12 cellular contexts compared by ENCODE assay signal in genomic region chr2:142872900-142873724, GRCh38. TPM values are rescaled to one million over a fixed set of nuclear protein-coding genes. Genes with fewer than 3 reads are reported as not detected.
DNase-seq lines count a peak whose midpoint lies in the region; ATAC-seq, FAIRE-seq and TF ChIP-seq lines count a peak whose summit lies in the region.
"Had no signal": no experiment of that assay in that cellular context is flagged by ENCODE, and none has a peak within 500 bp of the region (broad histone marks: within the 10 kb centered on the region; RNA-seq: fewer than 3 reads in every experiment).

No MANE protein-coding gene starts in this region.

- POLR2A ChIA-PET in AG04450 (lab: Yijun Ruan, JAX) = interaction anchor here (0.6 kb wide), 1 partner anchor 71 kb away, joined by 3 read pairs; no protein-coding TSS in a partner anchor

- intact Hi-C loops in gastrocnemius medialis (cut with DNase I; ENCODE audit: low total_unique reads) = no loop called here
- intact Hi-C loops in activated T-helper 1 cell treated with anti-CD3 and anti-CD28 coated beads, Interleukin-12 subunit alpha, Interleukin-12 subunit beta, Interleukin-2, Interleukin-4 antibody, amounts not matched to agents 30 ng/mL and 10 ng/mL and 1 ng/mL, durations not matched to agents 14 hours and 24 hours and 36 hours (cut with micrococcal nuclease) = no loop called here

- H3K4me1 Mint-ChIP-seq in activated T-helper 1 cell treated with anti-CD3 and anti-CD28 coated beads, Interleukin-12 subunit alpha, Interleukin-12 subunit beta, Interleukin-2, Interleukin-4 antibody, amounts not matched to agents 30 ng/mL and 10 ng/mL and 1 ng/mL, durations not matched to agents 14 hours and 24 hours and 36 hours (ENCODE audit: low read depth) = no peaks in the 10 kb centered on the region
- H3K4me1 Mint-ChIP-seq: CD4-positive, CD25-positive, alpha-beta regulatory T cell; T-cell had no signal

- dilution Hi-C loops in keratinocyte (cut with MboI; ENCODE audit: extremely low pct_ligation_motif_present, low sequenced_read_pairs) = no loop called here

- no peak overlapping the region for H3K27ac Mint-ChIP-seq in activated T-helper 1 cell treated with anti-CD3 and anti-CD28 coated beads, Interleukin-12 subunit alpha, Interleukin-12 subunit beta, Interleukin-2, Interleukin-4 antibody, amounts not matched to agents 30 ng/mL and 10 ng/mL and 1 ng/mL, durations not matched to agents 14 hours and 24 hours and 36 hours
- H3K27ac Mint-ChIP-seq: CD4-positive, CD25-positive, alpha-beta regulatory T cell; T-cell had no signal

- H3K9me3 Mint-ChIP-seq in activated T-helper 1 cell treated with anti-CD3 and anti-CD28 coated beads, Interleukin-12 subunit alpha, Interleukin-12 subunit beta, Interleukin-2, Interleukin-4 antibody, amounts not matched to agents 30 ng/mL and 10 ng/mL and 1 ng/mL, durations not matched to agents 14 hours and 24 hours and 36 hours = no peaks in the 10 kb centered on the region
- H3K9me3 Mint-ChIP-seq: T-cell had no signal

- no peaks in the 10 kb centered on the region for H3K79me2 ChIP-seq in keratinocyte (ENCODE audit: control insufficient read depth, insufficient read depth, low read length)

- peak overlapping the region; percentile 62 for H3K27ac ChIP-seq in AG04450 (ENCODE audit: low read depth, low read length)
- peak overlapping the region; percentile 99 for H3K27ac ChIP-seq in keratinocyte (ENCODE audit: control insufficient read depth, insufficient read depth, low read length)
- no peak overlapping the region for H3K27ac ChIP-seq in gastrocnemius medialis

- H3K27me3 ChIP-seq in AG04450 (ENCODE audit: control insufficient read depth, insufficient read depth, low read length) (no peaks in the 10 kb centered on the region), keratinocyte (ENCODE audit: control insufficient read depth, extremely low read depth, insufficient read depth, low read length) (no peaks in the 10 kb centered on the region), gastrocnemius medialis (no peaks in the 10 kb centered on the region)

- TF ChIP-seq CTCF in AG04450 (IDR thresholded peaks at IDR 0.05; ENCODE audit: low read depth, low read length) (no peak), astrocyte of the spinal cord (IDR thresholded peaks at IDR 0.05; ENCODE audit: low read depth, low read length) (no peak), keratinocyte (optimal IDR thresholded peaks at IDR 0.05 in 1 of 3, IDR thresholded peaks at IDR 0.05 in 1 of 3, conservative IDR thresholded peaks at IDR 0.05 in 1 of 3; ENCODE audit: extremely low read depth in 1 of 3, insufficient read depth in 2 of 3, low read length in 3 of 3) (no peak), gastrocnemius medialis (IDR thresholded peaks at IDR 0.05 in 4 of 5, conservative IDR thresholded peaks at IDR 0.05 in 1 of 5) (no peak)

- H2AFZ ChIP-seq in keratinocyte (ENCODE audit: control insufficient read depth, low read length) = no peak overlapping the region

- H3K9me3 ChIP-seq in AG04450 (ENCODE audit: control insufficient read depth, insufficient read depth, low read length) (no peaks in the 10 kb centered on the region; the same call in 1 of the 2 replicates), keratinocyte (ENCODE audit: control insufficient read depth, low read depth, low read length) (no peaks in the 10 kb centered on the region), gastrocnemius medialis (no peaks in the 10 kb centered on the region)

- H3K4me3 Mint-ChIP-seq in activated T-helper 1 cell treated with anti-CD3 and anti-CD28 coated beads, Interleukin-12 subunit alpha, Interleukin-12 subunit beta, Interleukin-2, Interleukin-4 antibody, amounts not matched to agents 30 ng/mL and 10 ng/mL and 1 ng/mL, durations not matched to agents 14 hours and 24 hours and 36 hours = no peak overlapping the region
- H3K4me3 Mint-ChIP-seq: CD4-positive, CD25-positive, alpha-beta regulatory T cell; T-cell had no signal

- H3K36me3 Mint-ChIP-seq in activated T-helper 1 cell treated with anti-CD3 and anti-CD28 coated beads, Interleukin-12 subunit alpha, Interleukin-12 subunit beta, Interleukin-2, Interleukin-4 antibody, amounts not matched to agents 30 ng/mL and 10 ng/mL and 1 ng/mL, durations not matched to agents 14 hours and 24 hours and 36 hours (ENCODE audit: low read depth) = no peaks in the 10 kb centered on the region
- H3K36me3 Mint-ChIP-seq: CD4-positive, CD25-positive, alpha-beta regulatory T cell; T-cell had no signal

- H3K9ac ChIP-seq in keratinocyte (ENCODE audit: control insufficient read depth, extremely low read depth, insufficient read depth, low read length) = peak overlapping the region; percentile 79

- peak overlapping the region; percentile 69 for H3K4me2 ChIP-seq in keratinocyte (ENCODE audit: control insufficient read depth, extremely low read depth, insufficient read depth, low read depth, low read length)

- FAIRE-seq in keratinocyte (lab: Jason Lieb, UNC) = peak; percentile 66
- FAIRE-seq: H1 had no signal

- peaks cover 41% of the 10 kb centered on the region for H3K4me1 ChIP-seq in keratinocyte (ENCODE audit: control insufficient read depth, extremely low read depth, insufficient read depth, low read length)
- no peaks in the 10 kb centered on the region for H3K4me1 ChIP-seq in gastrocnemius medialis

- no peak overlapping the region for H3K4me3 ChIP-seq in AG04450 (ENCODE audit: low read depth, low read length)
- H3K4me3 ChIP-seq in astrocyte of the spinal cord (ENCODE audit: low read depth, low read length) = no peak overlapping the region
- H3K4me3 ChIP-seq in keratinocyte (ENCODE audit: control insufficient read depth in 2 of 3, extremely low read depth in 1 of 3, insufficient read depth in 2 of 3, low read depth in 1 of 3, low read length in 3 of 3) = no peak overlapping the region
- H3K4me3 ChIP-seq in gastrocnemius medialis = no peak overlapping the region

- no peaks in the 10 kb centered on the region for H3K27me3 Mint-ChIP-seq in activated T-helper 1 cell treated with anti-CD3 and anti-CD28 coated beads, Interleukin-12 subunit alpha, Interleukin-12 subunit beta, Interleukin-2, Interleukin-4 antibody, amounts not matched to agents 30 ng/mL and 10 ng/mL and 1 ng/mL, durations not matched to agents 14 hours and 24 hours and 36 hours (ENCODE audit: insufficient read depth)
- H3K27me3 Mint-ChIP-seq: CD4-positive, CD25-positive, alpha-beta regulatory T cell had no signal

- DNase-seq in AG04450 (ENCODE audit: low read depth, low spot score) (peak; percentile 79), HS-5 (ENCODE audit: low read depth) (peak; percentile 83), astrocyte of the spinal cord (ENCODE audit: low read depth, low spot score) (peak; percentile 91), keratinocyte (ENCODE audit: low read depth, low spot score) (peak; percentile 79), midbrain (lab: John Stamatoyannopoulos, UW) (no peak), gastrocnemius medialis (no peak), HUDEP-2 (lab: John Stamatoyannopoulos, UW; ENCODE audit: unreplicated experiment in 76 of 76) (no peak)
- DNase-seq in activated T-helper 1 cell treated with anti-CD3 and anti-CD28 coated beads, Interleukin-12 subunit alpha, Interleukin-12 subunit beta, Interleukin-2, Interleukin-4 antibody, amounts not matched to agents 30 ng/mL and 10 ng/mL and 1 ng/mL, durations not matched to agents 14 hours and 24 hours and 36 hours (ENCODE audit: low spot score) = no peak
- DNase-seq: activated CD8-positive, alpha-beta memory T cell treated with anti-CD3 and anti-CD28 coated beads, Interleukin-2, amount 50 U/mL, for 4 hours; CD4-positive, CD25-positive, alpha-beta regulatory T cell; T-cell had no signal

- H3K9me1 ChIP-seq in keratinocyte (ENCODE audit: control insufficient read depth, extremely low read depth, insufficient read depth, low read length) = no peaks in the 10 kb centered on the region

- TF ChIP-seq POLR2A in gastrocnemius medialis (IDR thresholded peaks at IDR 0.05) = no peak

- in situ Hi-C loops in astrocyte of the spinal cord (cut with HindIII; ENCODE audit: low sequenced_read_pairs) (no loop called here), gastrocnemius medialis (cut with MboI; ENCODE audit: low sequenced_read_pairs in 4 of 4) (no loop called here)

- no peaks in the 10 kb centered on the region for H3K36me3 ChIP-seq in keratinocyte (ENCODE audit: control insufficient read depth in 2 of 2, extremely low read depth in 1 of 2, insufficient read depth in 2 of 2, low read length in 2 of 2)
- no peaks in the 10 kb centered on the region for H3K36me3 ChIP-seq in gastrocnemius medialis

- ATAC-seq in gastrocnemius medialis = no peak
- ATAC-seq: T-cell had no signal

- CTCF ChIA-PET in AG04450 (lab: Charles Lee) = interaction anchor here (0.9 to 1.4 kb wide), 3 partner anchors 107 to 232 kb away, joined by 3 to 8 read pairs (median 4); no protein-coding TSS in a partner anchor

- H4K20me1 ChIP-seq in keratinocyte (ENCODE audit: control insufficient read depth, extremely low read depth, insufficient read depth, low read length) = no peaks in the 10 kb centered on the region

RNA-seq across cellular contexts. Expression of gene KYNU, which starts 4.4 kb away (rescaled TPM):
- polyA plus RNA-seq in AG04450 (2011; rRNA removed) = 4.0 and 4.5 TPM in 2 replicates
- 1.6 and 3.3 TPM in 2 replicates for polyA minus RNA-seq in AG04450 (2011; rRNA and poly(A)+ RNA removed)
- 2.4 to 8.2 TPM (median 3.9 TPM) in 3 replicates for polyA plus RNA-seq in keratinocyte
- 0.42 TPM for polyA plus RNA-seq in keratinocyte (2011; ENCODE audit: low read depth)
- polyA plus RNA-seq in keratinocyte (2011; cell fraction: cytosol; rRNA removed) = 7.7 and 13.8 TPM in 2 replicates
- polyA plus RNA-seq in keratinocyte (2011; cell fraction: nucleus; rRNA removed) = 12.1 and 13.5 TPM in 2 replicates
- polyA plus RNA-seq in keratinocyte (2012; ENCODE audit: low replicate concordance) = 0.37 and 2.7 TPM in 2 replicates
- 0.52 to 6.6 TPM (median 3.0 TPM) in 3 replicates for polyA minus RNA-seq in keratinocyte
- 12.5 TPM for polyA minus RNA-seq in keratinocyte (2011; cell fraction: cytosol; rRNA and poly(A)+ RNA removed)
- polyA minus RNA-seq in keratinocyte (2011; cell fraction: nucleus; rRNA and poly(A)+ RNA removed) = 8.1 and 23.4 TPM in 2 replicates
- 1 to 10 TPM in 1 of 4 donors, under 1 TPM in 2, not detected in 1; 0.46 to 2.0 (median 0.61) TPM for total RNA-seq in gastrocnemius medialis
- not detected in 2 replicates for total RNA-seq in activated T-helper 1 cell treated with anti-CD3 and anti-CD28 coated beads, Interleukin-12 subunit alpha, Interleukin-12 subunit beta, Interleukin-2, Interleukin-4 antibody, amounts not matched to agents 30 ng/mL and 10 ng/mL and 1 ng/mL, durations not matched to agents 14 hours and 24 hours and 36 hours
- total RNA-seq: CD4-positive, CD25-positive, alpha-beta regulatory T cell had no signal

Comparison
In these comparisons a context has a peak if more than half of its experiments do, and no peak if none do; other contexts are left out.
1. DNase-seq: peak in AG04450 (single experiment), HS-5 (single experiment), astrocyte of the spinal cord (single experiment) and keratinocyte (single experiment); none in midbrain (single experiment), gastrocnemius medialis (0 of 2), HUDEP-2 (0 of 76) and activated T-helper 1 cell treated with anti-CD3 and anti-CD28 coated beads, Interleukin-12 subunit alpha, Interleukin-12 subunit beta, Interleukin-2, Interleukin-4 antibody, amounts not matched to agents 30 ng/mL and 10 ng/mL and 1 ng/mL, durations not matched to agents 14 hours and 24 hours and 36 hours (single experiment).
2. H3K27ac ChIP-seq: peak in AG04450 (single experiment) and keratinocyte (single experiment); none in gastrocnemius medialis (0 of 4).